Comparison of ENCODE assay signal across 9 cellular contexts in genomic region chr11:35157814-35158213, GRCh38. TPM values are rescaled to one million over a fixed set of nuclear protein-coding genes. Genes with fewer than 3 reads are reported as not detected.
DNase-seq lines count a peak whose midpoint lies in the region; ATAC-seq and TF ChIP-seq lines count a peak whose summit lies in the region.
"Had no signal": no experiment of that assay in that cellular context is flagged by ENCODE, and none has a peak within 500 bp of the region (broad histone marks: within the 10 kb centered on the region; RNA-seq: fewer than 3 reads in every experiment).

No MANE protein-coding gene starts in this region.

- H3K4me3 ChIP-seq in left lung (no peak overlapping the region), thoracic aorta (no peak overlapping the region)

- H3K9me3 ChIP-seq in left lung (no peaks in the 10 kb centered on the region), thoracic aorta (no peaks in the 10 kb centered on the region)

- H3K4me3 Mint-ChIP-seq in activated naive CD4-positive, alpha-beta T cell treated with anti-CD3 and anti-CD28 coated beads for 36 hours: no peak overlapping the region
- no peak overlapping the region for H3K4me3 Mint-ChIP-seq in activated CD4-positive, alpha-beta memory T cell treated with anti-CD3 and anti-CD28 coated beads, Interleukin-2, amount 10 ng/mL, durations not matched to agents 7 days and 5 days

- no peak for ATAC-seq in left lung
- ATAC-seq in thoracic aorta (ENCODE audit: insufficient number of reproducible peaks, low FRiP score, low read depth): no peak
- no peak for ATAC-seq in GM18909 (IDR thresholded peaks at IDR 0.05; ENCODE audit: poor library complexity, unreplicated experiment)
- ATAC-seq in HG02759 (IDR thresholded peaks at IDR 0.05; ENCODE audit: unreplicated experiment): no peak

- intact Hi-C loops in activated naive CD4-positive, alpha-beta T cell treated with anti-CD3 and anti-CD28 coated beads for 36 hours (cut with micrococcal nuclease): no loop called here
- intact Hi-C loops in left lung (cut with DNase I): no loop called here

- peak overlapping the region; percentile 98 for H3K27ac Mint-ChIP-seq in activated naive CD4-positive, alpha-beta T cell treated with anti-CD3 and anti-CD28 coated beads for 36 hours
- peak overlapping the region; percentile 44 for H3K27ac Mint-ChIP-seq in activated CD4-positive, alpha-beta memory T cell treated with anti-CD3 and anti-CD28 coated beads, Interleukin-2, amount 10 ng/mL, durations not matched to agents 7 days and 5 days

- H3K4me1 ChIP-seq in left lung: peaks cover 41 to 97% of the 10 kb centered on the region in 2 donors
- H3K4me1 ChIP-seq in thoracic aorta (ENCODE audit: control insufficient read depth in 1 of 2, low read depth in 2 of 2): peaks cover 50 to 90% of the 10 kb centered on the region in 2 donors

- peaks cover 0 to 22% of the 10 kb centered on the region in 2 donors for H3K36me3 ChIP-seq in left lung
- H3K36me3 ChIP-seq in thoracic aorta: no peaks in the 10 kb centered on the region

- H3K27me3 Mint-ChIP-seq in activated naive CD4-positive, alpha-beta T cell treated with anti-CD3 and anti-CD28 coated beads for 36 hours (ENCODE audit: low read depth): no peaks in the 10 kb centered on the region
- H3K27me3 Mint-ChIP-seq in activated CD4-positive, alpha-beta memory T cell treated with anti-CD3 and anti-CD28 coated beads, Interleukin-2, amount 10 ng/mL, durations not matched to agents 7 days and 5 days: no peaks in the 10 kb centered on the region

- POLR2A ChIA-PET in activated CD4-positive, alpha-beta memory T cell treated with anti-CD3 and anti-CD28 coated beads, Interleukin-2, amount 10 ng/mL, durations not matched to agents 7 days and 5 days (lab: Charles Lee): interaction anchor here (15.1 to 30.8 kb wide), 2 partner anchors 12 to 19 kb away, joined by 186 to 634 read pairs; partner anchors contain the start of gene CD44

- H3K27me3 ChIP-seq in left lung (no peaks in the 10 kb centered on the region), thoracic aorta (replicated peaks; ENCODE audit: insufficient read depth) (no peaks in the 10 kb centered on the region)

- no peaks in the 10 kb centered on the region for H3K9me3 Mint-ChIP-seq in activated naive CD4-positive, alpha-beta T cell treated with anti-CD3 and anti-CD28 coated beads for 36 hours
- H3K9me3 Mint-ChIP-seq in activated CD4-positive, alpha-beta memory T cell treated with anti-CD3 and anti-CD28 coated beads, Interleukin-2, amount 10 ng/mL, durations not matched to agents 7 days and 5 days: peaks cover 10% of the 10 kb centered on the region

- CTCF ChIA-PET in activated naive CD4-positive, alpha-beta T cell treated with anti-CD3 and anti-CD28 coated beads for 36 hours (lab: Charles Lee): interaction anchor here (0.6 to 1.6 kb wide), 7 partner anchors 9 to 150 kb away, joined by 3 to 7 read pairs (median 3); no protein-coding TSS in a partner anchor
- CTCF ChIA-PET in activated CD4-positive, alpha-beta memory T cell treated with anti-CD3 and anti-CD28 coated beads, Interleukin-2, amount 10 ng/mL, durations not matched to agents 7 days and 5 days (lab: Charles Lee): interaction anchor here (0.7 kb wide), 1 partner anchor 11 kb away, joined by 4 read pairs; no protein-coding TSS in a partner anchor

- H3K4me1 Mint-ChIP-seq in activated naive CD4-positive, alpha-beta T cell treated with anti-CD3 and anti-CD28 coated beads for 36 hours (ENCODE audit: low read depth): peaks cover 97% of the 10 kb centered on the region
- peaks cover 96% of the 10 kb centered on the region for H3K4me1 Mint-ChIP-seq in activated CD4-positive, alpha-beta memory T cell treated with anti-CD3 and anti-CD28 coated beads, Interleukin-2, amount 10 ng/mL, durations not matched to agents 7 days and 5 days

- H3K27ac ChIP-seq in left lung (peak overlapping the region; percentile 64 to 88), thoracic aorta (peak overlapping the region; percentile 44 to 48)

- no peak for DNase-seq in activated naive CD4-positive, alpha-beta T cell treated with anti-CD3 and anti-CD28 coated beads for 36 hours
- DNase-seq in activated naive CD4-positive, alpha-beta T cell (lab: John Stamatoyannopoulos, UW): no peak
- DNase-seq in activated CD4-positive, alpha-beta memory T cell treated with anti-CD3 and anti-CD28 coated beads, Interleukin-2, amount 10 ng/mL, durations not matched to agents 7 days and 5 days: no peak
- DNase-seq in left lung: no peak
- no peak for DNase-seq in thoracic aorta (ENCODE audit: low spot score)
- DNase-seq in NCI-H2107 (lab: John Stamatoyannopoulos, UW): no peak
- DNase-seq: retina had no signal

- TF ChIP-seq CTCF in left lung (IDR thresholded peaks at IDR 0.05) (no peak), thoracic aorta (IDR thresholded peaks at IDR 0.05) (no peak)

- H3K36me3 Mint-ChIP-seq in activated naive CD4-positive, alpha-beta T cell treated with anti-CD3 and anti-CD28 coated beads for 36 hours (ENCODE audit: low read depth): peaks cover 50% of the 10 kb centered on the region
- H3K36me3 Mint-ChIP-seq in activated CD4-positive, alpha-beta memory T cell treated with anti-CD3 and anti-CD28 coated beads, Interleukin-2, amount 10 ng/mL, durations not matched to agents 7 days and 5 days (ENCODE audit: low read depth): peaks cover 91% of the 10 kb centered on the region

RNA-seq across cellular contexts. Expression of gene CD44, which starts 18.8 kb away (rescaled TPM):
- 100 to 1,000 TPM; 389 to 405 TPM for total RNA-seq in activated naive CD4-positive, alpha-beta T cell treated with anti-CD3 and anti-CD28 coated beads for 36 hours
- total RNA-seq in activated CD4-positive, alpha-beta memory T cell treated with anti-CD3 and anti-CD28 coated beads, Interleukin-2, amount 10 ng/mL, durations not matched to agents 7 days and 5 days: 100 to 1,000 TPM; 634 to 645 TPM
- total RNA-seq in left lung (100 to 1,000 TPM; 479 to 693 TPM), thoracic aorta (100 to 1,000 TPM; 321 to 613 TPM)
